1 cellular context compared by ENCODE assay signal in genomic region chr15:56733131-56734012, GRCh38.
TF ChIP-seq lines count a peak whose summit lies in the region.

ZNF280D (minus strand) TSS chr15:56733509; CDS start chr15:56707109, 26,400 bp downstream.

TF ChIP-seq in HepG2, 621 proteins besides CTCF, POLR2A, EP300 and RAD21 (continued from another document and continues in another):
- TF ChIP-seq ZUFSP (CRISPR knock-in tag; IDR thresholded peaks at IDR 0.05; ENCODE audit: borderline replicate concordance) (no peak), THAP11 (CRISPR knock-in tag; IDR thresholded peaks at IDR 0.05) (peak; percentile 71), LRRFIP1 (CRISPR knock-in tag; conservative IDR thresholded peaks at IDR 0.05) (no peak), ZNF3 (CRISPR knock-in tag; IDR thresholded peaks at IDR 0.05) (no peak), ARHGAP35 (CRISPR knock-in tag; IDR thresholded peaks at IDR 0.05; ENCODE audit: borderline replicate concordance) (peak; percentile 87; the same call in 1 of the 2 replicates), FOXK2 (IDR thresholded peaks at IDR 0.05) (no peak), MED8 (CRISPR knock-in tag; IDR thresholded peaks at IDR 0.05; ENCODE audit: insufficient replicate concordance) (peak; percentile 43), RXRB (CRISPR knock-in tag; IDR thresholded peaks at IDR 0.05; ENCODE audit: borderline replicate concordance) (0 out of 2 replicates have a peak, but pooled peaks have one; percentile 12), ZNF460 (CRISPR knock-in tag; IDR thresholded peaks at IDR 0.05; ENCODE audit: borderline replicate concordance) (no peak), HMGXB3 (CRISPR knock-in tag; IDR thresholded peaks at IDR 0.05; ENCODE audit: borderline replicate concordance) (0 out of 2 replicates have a peak, but pooled peaks have one; percentile 4), PAX8 (CRISPR knock-in tag; IDR thresholded peaks at IDR 0.05; ENCODE audit: borderline replicate concordance) (no peak), ATF7-NPFF (CRISPR knock-in tag; IDR thresholded peaks at IDR 0.05; ENCODE audit: low read depth) (peak; percentile 94; the same call in 1 of the 2 replicates), ZNF501 (CRISPR knock-in tag; IDR thresholded peaks at IDR 0.05) (no peak), ZNF552 (CRISPR knock-in tag; IDR thresholded peaks at IDR 0.05; ENCODE audit: borderline replicate concordance) (no peak; the same call in 1 of the 2 replicates), ZBTB4 (CRISPR knock-in tag; IDR thresholded peaks at IDR 0.05; ENCODE audit: borderline replicate concordance) (peak; percentile 16; the same call in 1 of the 2 replicates), ZBTB8A (CRISPR knock-in tag; IDR thresholded peaks at IDR 0.05; ENCODE audit: borderline replicate concordance, low read depth) (no peak), KDM6A (CRISPR knock-in tag; IDR thresholded peaks at IDR 0.05; ENCODE audit: low read depth) (no peak), ATF1 (CRISPR knock-in tag; IDR thresholded peaks at IDR 0.05) (no peak), ZFP90 (CRISPR knock-in tag; IDR thresholded peaks at IDR 0.05; ENCODE audit: borderline replicate concordance) (no peak), PAWR (CRISPR knock-in tag; IDR thresholded peaks at IDR 0.05; ENCODE audit: borderline replicate concordance) (no peak), ZNF569 (CRISPR knock-in tag; IDR thresholded peaks at IDR 0.05; ENCODE audit: borderline replicate concordance) (no peak), POGZ (CRISPR knock-in tag; IDR thresholded peaks at IDR 0.05) (peak; percentile 71), PREB (CRISPR knock-in tag; IDR thresholded peaks at IDR 0.05) (no peak), MIER3 (CRISPR knock-in tag; IDR thresholded peaks at IDR 0.05; ENCODE audit: borderline replicate concordance) (no peak), PHF5A (CRISPR knock-in tag; IDR thresholded peaks at IDR 0.05; ENCODE audit: low read depth, unreplicated experiment) (no peak), ZSCAN29 (CRISPR knock-in tag; conservative IDR thresholded peaks at IDR 0.05) (no peak), ARNT2 (CRISPR knock-in tag; IDR thresholded peaks at IDR 0.05; ENCODE audit: low read depth) (no peak), ZNF10 (CRISPR knock-in tag; IDR thresholded peaks at IDR 0.05; ENCODE audit: borderline replicate concordance, low read depth) (no peak), IRX3 (CRISPR knock-in tag; IDR thresholded peaks at IDR 0.05; ENCODE audit: borderline replicate concordance, low read depth) (no peak), GZF1 (CRISPR knock-in tag; IDR thresholded peaks at IDR 0.05) (no peak), ZNF670 (CRISPR knock-in tag; IDR thresholded peaks at IDR 0.05; ENCODE audit: borderline replicate concordance) (no peak; the same call in 1 of the 2 replicates), U2AF1 (optimal IDR thresholded peaks at IDR 0.05; ENCODE audit: low read depth, low read length) (no peak), DMAP1 (CRISPR knock-in tag; IDR thresholded peaks at IDR 0.05) (no peak; the same call in 1 of the 2 replicates), TIGD3 (CRISPR knock-in tag; IDR thresholded peaks at IDR 0.05; ENCODE audit: borderline replicate concordance) (no peak), PCBP2 (optimal IDR thresholded peaks at IDR 0.05; ENCODE audit: low read depth, low read length, poor library complexity, severe bottlenecking) (no peak), DR1 (CRISPR knock-in tag; IDR thresholded peaks at IDR 0.05) (no peak), ZNF646 (CRISPR knock-in tag; IDR thresholded peaks at IDR 0.05) (no peak), MAFK (conservative IDR thresholded peaks at IDR 0.05 in 1 of 2, IDR thresholded peaks at IDR 0.05 in 1 of 2; ENCODE audit: low read length in 2 of 2) (no peak), MED13 (CRISPR knock-in tag; IDR thresholded peaks at IDR 0.05) (0 out of 2 replicates have a peak, but pooled peaks have one; percentile 61)
